ENCODE assay signal across 33 cellular contexts in genomic region chr5:99102073-99102697, GRCh38.
DNase-seq lines count a peak whose midpoint lies in the region; ATAC-seq, FAIRE-seq and TF ChIP-seq lines count a peak whose summit lies in the region.
"Had no signal": no experiment of that assay in that cellular context is flagged by ENCODE, and none has a peak within 500 bp of the region (broad histone marks: within the 10 kb centered on the region; RNA-seq: fewer than 3 reads in every experiment).

No MANE protein-coding gene starts in this region.

- ATAC-seq in GM12878 (peak; percentile 35; the same call in 2 of the 3 replicates), GM21723 (IDR thresholded peaks at IDR 0.05; ENCODE audit: unreplicated experiment) (no peak)
- ATAC-seq in stimulated activated naive B cell treated with anti-CD40 and anti-IgM and Interleukin-4, amounts not matched to agents 10 μg/mL and 1 μg/mL and 100 μg/mL, for 72 hours (replicated peaks), result peak; percentile 46 to 61
- ATAC-seq: activated CD8-positive, alpha-beta T cell treated with anti-CD3 and anti-CD28 coated beads, Interleukin-2, amount 10 ng/mL, durations not matched to agents 7 days and 5 days; HepG2; lower lobe of right lung; natural killer cell; T-cell had no signal

- DNase-seq in NOMO-1 treated with DMSO at 0.1 percent for 48 hours (lab: John Stamatoyannopoulos, UW; ENCODE audit: unreplicated experiment) (peak; percentile 35), NOMO-1 treated with dmso at 0.1 percent for 144 hours (lab: John Stamatoyannopoulos, UW; ENCODE audit: unreplicated experiment) (no peak), OCI-M1 (lab: John Stamatoyannopoulos, UW) (peak; percentile 42), GM12878 (ENCODE audit: low read depth, low spot score) (no peak), SIG-M5 treated with dmso at 0.1 percent for 504 hours (lab: John Stamatoyannopoulos, UW; ENCODE audit: unreplicated experiment) (no peak), NCI-H524 treated with DMSO at 0.1 percent for 48 hours (lab: John Stamatoyannopoulos, UW) (no peak)
- no peak for DNase-seq in stimulated activated naive B cell treated with anti-CD40 and anti-IgM and Interleukin-4, amounts not matched to agents 10 μg/mL and 1 μg/mL and 100 μg/mL, for 72 hours
- DNase-seq: activated CD4-positive, alpha-beta T cell treated with anti-CD3 and anti-CD28 coated beads for 4 hours; activated CD8-positive, alpha-beta T cell treated with anti-CD3 and anti-CD28 coated beads, Interleukin-2, amount 10 ng/mL, durations not matched to agents 7 days and 5 days; activated T-cell treated with anti-CD3 and anti-CD28 coated beads for 4 hours; Calu3; DMS79; H9; Kasumi-1; kidney glomerular epithelial cell; lower lobe of right lung; natural killer cell; NCI-H2107; NCI-H345; occipital lobe; RPMI8226; stimulated activated CD4-positive, alpha-beta T cell treated with anti-CD3 and anti-CD28 coated beads, Interleukin-15, amount 100 ng/mL, for 24 hours; stimulated activated CD4-positive, alpha-beta T cell treated with anti-CD3 and anti-CD28 coated beads, Interleukin-4, amount 100 ng/mL, for 4 hours; T-cell had no signal

- RAD21 ChIA-PET in GM12878 (lab: Charles Lee; ENCODE audit: unreplicated experiment), result no interaction called here

- intact Hi-C loops in GM12878 (cut with micrococcal nuclease; ENCODE audit: unreplicated experiment), result no loop called here

- no peaks in the 10 kb centered on the region for H3K9me3 ChIP-seq in GM12878 (replicated peaks; ENCODE audit: control insufficient read depth, insufficient read depth, low read length)
- H3K9me3 ChIP-seq: breast epithelium, lower lobe of right lung, SJSA1, suprapubic skin had no signal

- 2% methylated on average over 3 of the region's 3 CpGs for WGBS in GM12878 (ENCODE audit: insufficient coverage, insufficient replicate concordance, low lambda C conversion rate, missing lambda C conversion rate)

- no peak for TF ChIP-seq RAD21 in GM12878 (IDR thresholded peaks at IDR 0.05; ENCODE audit: insufficient read depth, low read depth, low read length)

- H3K27ac ChIP-seq in GM12878 (ENCODE audit: control insufficient read depth, insufficient read depth), result no peak overlapping the region
- H3K27ac ChIP-seq: breast epithelium, lower lobe of right lung, SJSA1, suprapubic skin had no signal

- no peak overlapping the region for H2AFZ ChIP-seq in GM12878 (ENCODE audit: control insufficient read depth, low read depth, low read length)

- FAIRE-seq in GM12878 (lab: Jason Lieb, UNC), result no peak
- FAIRE-seq: frontal cortex, G401.6, HepG2 had no signal

- H3K4me3 Mint-ChIP-seq in stimulated activated naive B cell treated with anti-CD40 and anti-IgM and Interleukin-4, amounts not matched to agents 10 μg/mL and 1 μg/mL and 100 μg/mL, for 72 hours, result no peak overlapping the region
- H3K4me3 Mint-ChIP-seq: activated CD8-positive, alpha-beta T cell treated with anti-CD3 and anti-CD28 coated beads, Interleukin-2, amount 10 ng/mL, durations not matched to agents 7 days and 5 days; activated naive CD4-positive, alpha-beta T cell treated with anti-CD3 and anti-CD28 coated beads, Interleukin-2, amount 50 U/mL, for 24 hours; CD14-positive monocyte; H9; natural killer cell; T-cell had no signal

- CTCF ChIA-PET in GM12878 (lab: Yijun Ruan, JAX), result interaction anchor here (0.7 to 4.4 kb wide), 5 partner anchors 11 to 1342 kb away, joined by 3 to 38 read pairs (median 3); no protein-coding TSS in a partner anchor

- TF ChIP-seq CTCF in GM12878 (IDR thresholded peaks at IDR 0.05 in 2 of 3, conservative IDR thresholded peaks at IDR 0.05 in 1 of 3; ENCODE audit: control insufficient read depth in 2 of 3, extremely low read depth in 1 of 3, insufficient read depth in 1 of 3, low read depth in 3 of 3, low read length in 3 of 3), result no peak

- no TSS peak for BruUV-seq in GM12878 (replicated peaks; lab: Mats Ljungman, UMichigan)

- H3K9ac ChIP-seq in GM12878 (ENCODE audit: control insufficient read depth, insufficient read depth, low read length), result no peak overlapping the region

- SMC1A ChIA-PET in GM12878 (lab: Charles Lee; ENCODE audit: uncharacterized antibody, unreplicated experiment), result interaction anchor here (0.7 to 1.3 kb wide), 2 partner anchors 10 to 65 kb away, joined by 3 read pairs; no protein-coding TSS in a partner anchor

- H3K27me3 Mint-ChIP-seq in stimulated activated naive B cell treated with anti-CD40 and anti-IgM and Interleukin-4, amounts not matched to agents 10 μg/mL and 1 μg/mL and 100 μg/mL, for 72 hours, result peaks cover 10 to 12% of the 10 kb centered on the region in 2 donors

- H3K4me3 ChIP-seq in GM12878, result no peak overlapping the region
- H3K4me3 ChIP-seq: breast epithelium, lower lobe of right lung, SJSA1, suprapubic skin had no signal

- no peak overlapping the region for H3K27ac Mint-ChIP-seq in stimulated activated naive B cell treated with anti-CD40 and anti-IgM and Interleukin-4, amounts not matched to agents 10 μg/mL and 1 μg/mL and 100 μg/mL, for 72 hours
- H3K27ac Mint-ChIP-seq: activated CD8-positive, alpha-beta T cell treated with anti-CD3 and anti-CD28 coated beads, Interleukin-2, amount 10 ng/mL, durations not matched to agents 7 days and 5 days; activated naive CD4-positive, alpha-beta T cell treated with anti-CD3 and anti-CD28 coated beads, Interleukin-2, amount 50 U/mL, for 24 hours; CD14-positive monocyte; H9; natural killer cell; T-cell had no signal

- no peaks in the 10 kb centered on the region for H3K4me1 ChIP-seq in GM12878 (ENCODE audit: control insufficient read depth, insufficient read depth, low read length)
- H3K4me1 ChIP-seq: breast epithelium, SJSA1, suprapubic skin had no signal

- POLR2A ChIA-PET in GM12878 (lab: Charles Lee), result interaction anchor here (0.6 kb wide), 1 partner anchor 830 kb away, joined by 3 read pairs; no protein-coding TSS in a partner anchor

- H3K4me1 Mint-ChIP-seq in stimulated activated naive B cell treated with anti-CD40 and anti-IgM and Interleukin-4, amounts not matched to agents 10 μg/mL and 1 μg/mL and 100 μg/mL, for 72 hours, result no peaks in the 10 kb centered on the region
- H3K4me1 Mint-ChIP-seq: activated naive CD4-positive, alpha-beta T cell treated with anti-CD3 and anti-CD28 coated beads, Interleukin-2, amount 50 U/mL, for 24 hours; H9; natural killer cell had no signal

- H3K79me2 ChIP-seq in GM12878 (ENCODE audit: control insufficient read depth, insufficient read depth, low read length), result no peaks in the 10 kb centered on the region

- no peak for TF ChIP-seq POLR2A in GM12878 (IDR thresholded peaks at IDR 0.05; ENCODE audit: low read depth, low read length)

- no peaks in the 10 kb centered on the region for H4K20me1 ChIP-seq in GM12878 (ENCODE audit: control insufficient read depth, insufficient read depth)

- no peaks in the 10 kb centered on the region for H3K36me3 ChIP-seq in GM12878 (ENCODE audit: control insufficient read depth in 2 of 2, insufficient read depth in 2 of 2, low read length in 1 of 2)
- H3K36me3 ChIP-seq: breast epithelium, lower lobe of right lung, SJSA1, suprapubic skin had no signal

- H3K4me2 ChIP-seq in GM12878 (ENCODE audit: control insufficient read depth, insufficient read depth), result no peak overlapping the region

- no peak for TF ChIP-seq EP300 in GM12878 (IDR thresholded peaks at IDR 0.05; ENCODE audit: borderline replicate concordance in 1 of 2, control insufficient read depth in 1 of 2, low read depth in 2 of 2, low read length in 2 of 2)

- no peaks in the 10 kb centered on the region for H3K9me3 Mint-ChIP-seq in stimulated activated naive B cell treated with anti-CD40 and anti-IgM and Interleukin-4, amounts not matched to agents 10 μg/mL and 1 μg/mL and 100 μg/mL, for 72 hours
- H3K9me3 Mint-ChIP-seq: activated naive CD4-positive, alpha-beta T cell treated with anti-CD3 and anti-CD28 coated beads, Interleukin-2, amount 50 U/mL, for 24 hours; H9; natural killer cell; T-cell had no signal

- H3K36me3 Mint-ChIP-seq in stimulated activated naive B cell treated with anti-CD40 and anti-IgM and Interleukin-4, amounts not matched to agents 10 μg/mL and 1 μg/mL and 100 μg/mL, for 72 hours, result no peaks in the 10 kb centered on the region
- H3K36me3 Mint-ChIP-seq: activated naive CD4-positive, alpha-beta T cell treated with anti-CD3 and anti-CD28 coated beads, Interleukin-2, amount 50 U/mL, for 24 hours; CD14-positive monocyte; natural killer cell; T-cell had no signal

- in situ Hi-C loops in GM12878 (cut with MboI), result no loop called here

- no peaks in the 10 kb centered on the region for H3K27me3 ChIP-seq in GM12878 (replicated peaks in 1 of 2; ENCODE audit: control insufficient read depth in 2 of 2, insufficient read depth in 2 of 2, low read length in 1 of 2)
- H3K27me3 ChIP-seq: breast epithelium, SJSA1, suprapubic skin had no signal

TF ChIP-seq in GM12878, 131 proteins besides CTCF, POLR2A, EP300 and RAD21 (continues in another document):
- TF ChIP-seq FOXK2 (IDR thresholded peaks at IDR 0.05), result no peak
- no peak for TF ChIP-seq EED (IDR thresholded peaks at IDR 0.05; ENCODE audit: low read depth)
- TF ChIP-seq RUNX3 (IDR thresholded peaks at IDR 0.05; ENCODE audit: low read length), result no peak
- TF ChIP-seq ZBTB33 (IDR thresholded peaks at IDR 0.05), result no peak
- no peak for TF ChIP-seq MLLT1 (IDR thresholded peaks at IDR 0.05)

Comparison
In these comparisons a context has a peak if more than half of its experiments do, and no peak if none do; other contexts are left out.
1. DNase-seq: peak in NOMO-1 treated with DMSO at 0.1 percent for 48 hours (single experiment) and OCI-M1 (single experiment); none in NOMO-1 treated with dmso at 0.1 percent for 144 hours (single experiment), GM12878 (single experiment), stimulated activated naive B cell treated with anti-CD40 and anti-IgM and Interleukin-4, amounts not matched to agents 10 μg/mL and 1 μg/mL and 100 μg/mL, for 72 hours (single experiment), SIG-M5 treated with dmso at 0.1 percent for 504 hours (single experiment) and NCI-H524 treated with DMSO at 0.1 percent for 48 hours (single experiment).